Comparison of ENCODE assay signal across 8 cellular contexts in the genomic region with DNA sequence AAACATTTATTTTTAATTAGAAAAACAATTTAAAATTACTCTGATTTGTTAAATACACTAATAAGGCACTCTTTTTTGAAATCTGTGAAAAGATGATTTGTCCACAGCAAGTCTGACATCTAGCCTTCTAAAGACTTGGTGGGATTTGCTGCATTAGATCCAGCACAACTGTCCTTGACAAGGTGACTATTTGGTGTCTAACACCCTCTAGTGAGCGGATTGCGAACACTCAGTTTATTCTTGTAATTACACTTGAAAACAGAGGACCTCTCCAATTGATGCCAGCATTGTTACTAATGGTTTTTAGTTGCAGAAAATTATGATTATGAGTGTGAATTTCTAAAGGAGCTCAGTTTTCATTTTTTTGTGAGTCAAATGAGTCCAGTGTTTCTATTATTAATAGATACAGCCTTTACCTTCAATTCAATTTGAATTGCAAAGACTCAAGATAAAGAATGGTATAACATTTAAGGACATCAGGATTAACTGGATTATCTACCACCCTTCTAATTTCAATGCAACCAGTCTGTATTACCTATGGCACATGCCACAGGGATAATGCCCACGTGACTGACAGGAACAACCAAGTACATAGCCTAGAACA. TPM values are rescaled to one million over a fixed set of nuclear protein-coding genes. Genes with fewer than 3 reads are reported as not detected.
A peak's percentile ranks its signal among the peaks of the same experiment; 100 is the strongest.
DNase-seq lines count a peak whose midpoint lies in the region; TF ChIP-seq lines count a peak whose summit lies in the region.

No MANE protein-coding gene starts in this region.

- peak; percentile 80 for TF ChIP-seq CTCF in epithelial cell of esophagus (IDR thresholded peaks at IDR 0.05; ENCODE audit: insufficient read depth, low read depth, low read length, missing control alignments)

- peak; percentile 5 for DNase-seq in stimulated activated CD4-positive, alpha-beta T cell treated with anti-CD3 and anti-CD28 coated beads, Interleukin-15, amount 100 ng/mL, for 24 hours
- DNase-seq in stimulated activated CD4-positive, alpha-beta T cell treated with anti-CD3 and anti-CD28 coated beads, Interleukin-2, amount 100 ng/mL, for 24 hours = no peak
- DNase-seq in HCEC 1CT (peak; percentile 73), M059J (ENCODE audit: low read depth) (peak; percentile 75), RKO (ENCODE audit: low spot score) (peak; percentile 79), epithelial cell of esophagus (ENCODE audit: low read depth) (peak; percentile 77), middle frontal gyrus (ENCODE audit: extremely low spot score, low spot score) (peak; percentile 19)
- no peak for DNase-seq in central memory CD4-positive, alpha-beta T cell

- no peak overlapping the region for H3K4me3 ChIP-seq in epithelial cell of esophagus (ENCODE audit: low read length)

RNA-seq across cellular contexts. Expression of gene STRIT1, which starts 29.7 kb away (rescaled TPM):
- total RNA-seq in M059J (2014; rRNA removed; shearing (Covaris generic)) = not detected in 2 replicates

Comparison
In these comparisons a context has a peak if more than half of its experiments do, and no peak if none do; other contexts are left out.
1. DNase-seq: peak in stimulated activated CD4-positive, alpha-beta T cell treated with anti-CD3 and anti-CD28 coated beads, Interleukin-15, amount 100 ng/mL, for 24 hours (single experiment), HCEC 1CT (single experiment), M059J (single experiment), RKO (single experiment), epithelial cell of esophagus (single experiment) and middle frontal gyrus (single experiment); none in stimulated activated CD4-positive, alpha-beta T cell treated with anti-CD3 and anti-CD28 coated beads, Interleukin-2, amount 100 ng/mL, for 24 hours (0 of 2) and central memory CD4-positive, alpha-beta T cell (single experiment).